Comparison of ENCODE assay signal across 9 cellular contexts in the genomic region with DNA sequence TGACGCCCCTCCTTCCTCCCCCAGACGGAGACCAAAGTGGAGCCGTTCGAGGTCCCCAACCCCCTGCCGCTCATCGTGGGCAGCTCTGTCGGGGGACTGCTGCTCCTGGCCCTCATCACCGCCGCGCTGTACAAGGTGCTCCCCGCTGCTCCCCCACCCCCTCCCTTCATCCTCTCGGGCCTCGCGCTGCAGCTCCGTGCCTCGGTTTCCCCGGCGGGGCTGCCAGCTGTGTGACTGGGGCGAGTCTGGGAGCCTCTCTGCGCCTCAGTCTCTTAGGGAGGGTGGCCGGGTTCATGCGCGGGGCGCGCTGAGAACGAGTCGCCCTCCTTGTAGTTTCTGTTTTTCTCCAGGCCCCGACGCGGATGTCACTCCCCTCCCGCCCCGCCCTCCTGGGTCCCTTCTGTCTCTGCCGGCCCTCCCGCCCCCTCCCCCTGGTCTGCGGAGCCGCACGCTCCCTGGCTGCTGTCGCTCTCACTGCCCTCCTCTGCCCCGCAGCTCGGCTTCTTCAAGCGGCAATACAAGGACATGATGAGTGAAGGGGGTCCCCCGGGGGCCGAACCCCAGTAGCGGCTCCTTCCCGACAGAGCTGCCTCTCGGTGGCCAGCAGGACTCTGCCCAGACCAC. TPM values are rescaled to one million over a fixed set of nuclear protein-coding genes. Genes with fewer than 3 reads are reported as not detected.
DNase-seq lines count a peak whose midpoint lies in the region; ATAC-seq and TF ChIP-seq lines count a peak whose summit lies in the region.
"Had no signal": no experiment of that assay in that cellular context is flagged by ENCODE, and none has a peak within 500 bp of the region (broad histone marks: within the 10 kb centered on the region; RNA-seq: fewer than 3 reads in every experiment).

No MANE protein-coding gene starts in this region.

- H3K4me3 ChIP-seq in iPS-18c (ENCODE audit: insufficient read depth, low read depth, low read length) (peak overlapping the region; percentile 48), thoracic aorta (peak overlapping the region; percentile 50), tibial nerve (peak overlapping the region in 2 of 4 donors; percentile 21 to 29)

- H3K27ac ChIP-seq in thoracic aorta (no peak overlapping the region), tibial nerve (no peak overlapping the region)
- H3K27ac ChIP-seq: C4-2B had no signal

- H3K36me3 ChIP-seq in thoracic aorta (no peaks in the 10 kb centered on the region), tibial nerve (no peaks in the 10 kb centered on the region)

- intact Hi-C loops in activated T-helper 1 cell treated with anti-CD3 and anti-CD28 coated beads, Interleukin-12 subunit alpha, Interleukin-12 subunit beta, Interleukin-2, Interleukin-4 antibody, amounts not matched to agents 30 ng/mL and 10 ng/mL and 1 ng/mL, durations not matched to agents 14 hours and 24 hours and 36 hours (cut with micrococcal nuclease), result loop anchor here (5.0 kb wide), 1 partner anchor 114 kb away; the partner anchor contains the start of gene PYDC1

- ATAC-seq in thoracic aorta (ENCODE audit: insufficient number of reproducible peaks, low FRiP score, low read depth), result no peak

- peaks cover 2% of the 10 kb centered on the region for H3K9me3 ChIP-seq in iPS-18c (ENCODE audit: control insufficient read depth, insufficient read depth, low read length)
- H3K9me3 ChIP-seq in thoracic aorta, result no peaks in the 10 kb centered on the region
- H3K9me3 ChIP-seq in tibial nerve, result peaks cover 0 to 18% (median 0%) of the 10 kb centered on the region in 4 donors

- no peak for TF ChIP-seq POLR2A in tibial nerve (IDR thresholded peaks at IDR 0.05)

- DNase-seq in activated effector memory CD4-positive, alpha-beta T cell treated with anti-CD3 and anti-CD28 coated beads, Interleukin-2, amount 50 U/mL, for 16 hours, result peak; percentile 65
- DNase-seq in activated effector memory CD4-positive, alpha-beta T cell treated with Interleukin-2 at 50 U/mL for 16 hours, result no peak
- DNase-seq in activated T-helper 1 cell treated with anti-CD3 and anti-CD28 coated beads, Interleukin-12 subunit alpha, Interleukin-12 subunit beta, Interleukin-2, Interleukin-4 antibody, amounts not matched to agents 30 ng/mL and 10 ng/mL and 1 ng/mL, durations not matched to agents 14 hours and 24 hours and 36 hours (ENCODE audit: low spot score), result no peak
- DNase-seq in thoracic aorta (ENCODE audit: low spot score) (no peak), type B pancreatic cell (ENCODE audit: extremely low spot score, unreplicated experiment) (no peak), tibial nerve (ENCODE audit: low spot score in 2 of 2) (no peak), KG1 (lab: John Stamatoyannopoulos, UW) (no peak)

- H3K4me1 Mint-ChIP-seq in activated T-helper 1 cell treated with anti-CD3 and anti-CD28 coated beads, Interleukin-12 subunit alpha, Interleukin-12 subunit beta, Interleukin-2, Interleukin-4 antibody, amounts not matched to agents 30 ng/mL and 10 ng/mL and 1 ng/mL, durations not matched to agents 14 hours and 24 hours and 36 hours (ENCODE audit: low read depth), result peaks cover 41% of the 10 kb centered on the region
- no peaks in the 10 kb centered on the region for H3K4me1 Mint-ChIP-seq in type B pancreatic cell (ENCODE audit: unreplicated experiment)

- no peaks in the 10 kb centered on the region for H3K9me3 Mint-ChIP-seq in activated T-helper 1 cell treated with anti-CD3 and anti-CD28 coated beads, Interleukin-12 subunit alpha, Interleukin-12 subunit beta, Interleukin-2, Interleukin-4 antibody, amounts not matched to agents 30 ng/mL and 10 ng/mL and 1 ng/mL, durations not matched to agents 14 hours and 24 hours and 36 hours
- H3K9me3 Mint-ChIP-seq in type B pancreatic cell, result no peaks in the 10 kb centered on the region

- peaks cover 20% of the 10 kb centered on the region for H3K36me3 Mint-ChIP-seq in activated T-helper 1 cell treated with anti-CD3 and anti-CD28 coated beads, Interleukin-12 subunit alpha, Interleukin-12 subunit beta, Interleukin-2, Interleukin-4 antibody, amounts not matched to agents 30 ng/mL and 10 ng/mL and 1 ng/mL, durations not matched to agents 14 hours and 24 hours and 36 hours (ENCODE audit: low read depth)
- no peaks in the 10 kb centered on the region for H3K36me3 Mint-ChIP-seq in type B pancreatic cell

- H3K27me3 ChIP-seq in thoracic aorta (replicated peaks; ENCODE audit: insufficient read depth) (no peaks in the 10 kb centered on the region), tibial nerve (peaks cover 0 to 43% of the 10 kb centered on the region in 2 donors)

- peak overlapping the region; percentile 49 for H3K27ac Mint-ChIP-seq in activated T-helper 1 cell treated with anti-CD3 and anti-CD28 coated beads, Interleukin-12 subunit alpha, Interleukin-12 subunit beta, Interleukin-2, Interleukin-4 antibody, amounts not matched to agents 30 ng/mL and 10 ng/mL and 1 ng/mL, durations not matched to agents 14 hours and 24 hours and 36 hours
- H3K27ac Mint-ChIP-seq in type B pancreatic cell, result no peak overlapping the region

- 4 to 8% methylated on average over 19 to 35 of the region's 46 CpGs for WGBS in tibial nerve, 2 donors

- TF ChIP-seq CTCF in thoracic aorta (IDR thresholded peaks at IDR 0.05) (no peak), type B pancreatic cell (conservative IDR thresholded peaks at IDR 0.05) (no peak), tibial nerve (IDR thresholded peaks at IDR 0.05) (no peak)

- peak overlapping the region; percentile 72 for H3K4me3 Mint-ChIP-seq in activated T-helper 1 cell treated with anti-CD3 and anti-CD28 coated beads, Interleukin-12 subunit alpha, Interleukin-12 subunit beta, Interleukin-2, Interleukin-4 antibody, amounts not matched to agents 30 ng/mL and 10 ng/mL and 1 ng/mL, durations not matched to agents 14 hours and 24 hours and 36 hours
- H3K4me3 Mint-ChIP-seq in type B pancreatic cell, result no peak overlapping the region

- TF ChIP-seq EP300 in tibial nerve (IDR thresholded peaks at IDR 0.05), result no peak

- H3K27me3 Mint-ChIP-seq in activated T-helper 1 cell treated with anti-CD3 and anti-CD28 coated beads, Interleukin-12 subunit alpha, Interleukin-12 subunit beta, Interleukin-2, Interleukin-4 antibody, amounts not matched to agents 30 ng/mL and 10 ng/mL and 1 ng/mL, durations not matched to agents 14 hours and 24 hours and 36 hours (ENCODE audit: insufficient read depth), result peaks cover 3% of the 10 kb centered on the region
- peaks cover 80% of the 10 kb centered on the region for H3K27me3 Mint-ChIP-seq in type B pancreatic cell

- no peaks in the 10 kb centered on the region for H3K4me1 ChIP-seq in thoracic aorta (ENCODE audit: control insufficient read depth in 1 of 2, low read depth in 2 of 2)
- H3K4me1 ChIP-seq in tibial nerve, result peaks cover 0 to 8% (median 0%) of the 10 kb centered on the region in 4 donors

RNA-seq across cellular contexts. Expression of gene ITGAX, which starts 23.7 kb away (rescaled TPM):
- total RNA-seq in activated T-helper 1 cell treated with anti-CD3 and anti-CD28 coated beads, Interleukin-12 subunit alpha, Interleukin-12 subunit beta, Interleukin-2, Interleukin-4 antibody, amounts not matched to agents 30 ng/mL and 10 ng/mL and 1 ng/mL, durations not matched to agents 14 hours and 24 hours and 36 hours, result 63.8 and 65.0 TPM in 2 replicates
- total RNA-seq in thoracic aorta (10 to 100 TPM in 1 of 2 donors, 1 to 10 TPM in 1; 9.7 to 32.9 TPM), type B pancreatic cell (ENCODE audit: low replicate concordance) (not detected in 2 replicates), tibial nerve (1 to 10 TPM; 1.8 to 9.3 (median 4.3) TPM)
